Comparison of ENCODE assay signal across 8 cellular contexts in genomic region chr22:28030442-28030841, GRCh38.
"Had no signal": no experiment of that assay in that cellular context is flagged by ENCODE, and none has a peak within 500 bp of the region (broad histone marks: within the 10 kb centered on the region; RNA-seq: fewer than 3 reads in every experiment).

No MANE protein-coding gene starts in this region.

- DNase-seq: activated CD4-positive, alpha-beta T cell treated with anti-CD3 and anti-CD28 coated beads, Interleukin-2, amount 50 U/mL, for 4 hours; activated CD4-positive, CD25-positive, alpha-beta regulatory T cell treated with anti-CD3 and anti-CD28 coated beads, Interleukin-2, amount 50 U/mL, for 72 hours; activated gamma-delta T cell; activated naive CD8-positive, alpha-beta T cell treated with anti-CD3 and anti-CD28 coated beads for 36 hours; activated T-cell treated with anti-CD3 and anti-CD28 coated beads, Interleukin-2, amount 50 U/mL, for 48 hours; naive thymus-derived CD4-positive, alpha-beta T cell; nucleus accumbens; stimulated activated CD4-positive, alpha-beta T cell treated with anti-CD3 and anti-CD28 coated beads, Interleukin-4, amount 100 ng/mL, for 1 hour had no signal

- ATAC-seq: naive thymus-derived CD4-positive, alpha-beta T cell had no signal
